Comparison of ENCODE assay signal across 1 cellular context in genomic region chr14:31880935-31881334, GRCh38.
TF ChIP-seq lines count a peak whose summit lies in the region.

No MANE protein-coding gene starts in this region.

TF ChIP-seq in WTC11, 78 proteins besides CTCF, POLR2A, EP300 and RAD21 (continued from another document):
- TF ChIP-seq, protein P1, sequence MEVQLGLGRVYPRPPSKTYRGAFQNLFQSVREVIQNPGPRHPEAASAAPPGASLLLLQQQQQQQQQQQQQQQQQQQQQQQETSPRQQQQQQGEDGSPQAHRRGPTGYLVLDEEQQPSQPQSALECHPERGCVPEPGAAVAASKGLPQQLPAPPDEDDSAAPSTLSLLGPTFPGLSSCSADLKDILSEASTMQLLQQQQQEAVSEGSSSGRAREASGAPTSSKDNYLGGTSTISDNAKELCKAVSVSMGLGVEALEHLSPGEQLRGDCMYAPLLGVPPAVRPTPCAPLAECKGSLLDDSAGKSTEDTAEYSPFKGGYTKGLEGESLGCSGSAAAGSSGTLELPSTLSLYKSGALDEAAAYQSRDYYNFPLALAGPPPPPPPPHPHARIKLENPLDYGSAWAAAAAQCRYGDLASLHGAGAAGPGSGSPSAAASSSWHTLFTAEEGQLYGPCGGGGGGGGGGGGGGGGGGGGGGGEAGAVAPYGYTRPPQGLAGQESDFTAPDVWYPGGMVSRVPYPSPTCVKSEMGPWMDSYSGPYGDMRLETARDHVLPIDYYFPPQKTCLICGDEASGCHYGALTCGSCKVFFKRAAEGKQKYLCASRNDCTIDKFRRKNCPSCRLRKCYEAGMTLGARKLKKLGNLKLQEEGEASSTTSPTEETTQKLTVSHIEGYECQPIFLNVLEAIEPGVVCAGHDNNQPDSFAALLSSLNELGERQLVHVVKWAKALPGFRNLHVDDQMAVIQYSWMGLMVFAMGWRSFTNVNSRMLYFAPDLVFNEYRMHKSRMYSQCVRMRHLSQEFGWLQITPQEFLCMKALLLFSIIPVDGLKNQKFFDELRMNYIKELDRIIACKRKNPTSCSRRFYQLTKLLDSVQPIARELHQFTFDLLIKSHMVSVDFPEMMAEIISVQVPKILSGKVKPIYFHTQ (CRISPR knock-in tag; IDR thresholded peaks at IDR 0.05): no peak
- TF ChIP-seq ZNF416 (CRISPR knock-in tag; IDR thresholded peaks at IDR 0.05): no peak
- TF ChIP-seq GABPB1 (CRISPR knock-in tag; IDR thresholded peaks at IDR 0.05): no peak
- TF ChIP-seq TP53 (CRISPR knock-in tag; IDR thresholded peaks at IDR 0.05): no peak
- no peak for TF ChIP-seq NFYB (CRISPR knock-in tag; conservative IDR thresholded peaks at IDR 0.05; ENCODE audit: low read depth)
- TF ChIP-seq NFE2L1 (CRISPR knock-in tag; IDR thresholded peaks at IDR 0.05): no peak
- TF ChIP-seq, protein P2, sequence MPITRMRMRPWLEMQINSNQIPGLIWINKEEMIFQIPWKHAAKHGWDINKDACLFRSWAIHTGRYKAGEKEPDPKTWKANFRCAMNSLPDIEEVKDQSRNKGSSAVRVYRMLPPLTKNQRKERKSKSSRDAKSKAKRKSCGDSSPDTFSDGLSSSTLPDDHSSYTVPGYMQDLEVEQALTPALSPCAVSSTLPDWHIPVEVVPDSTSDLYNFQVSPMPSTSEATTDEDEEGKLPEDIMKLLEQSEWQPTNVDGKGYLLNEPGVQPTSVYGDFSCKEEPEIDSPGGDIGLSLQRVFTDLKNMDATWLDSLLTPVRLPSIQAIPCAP (CRISPR knock-in tag; IDR thresholded peaks at IDR 0.05): no peak
